In genomic region chr17:71656987-71657858, GRCh38 we compare ENCODE assay signal across 16 cellular contexts.
DNase-seq lines count a peak whose midpoint lies in the region; ATAC-seq and TF ChIP-seq lines count a peak whose summit lies in the region.
"Had no signal": no experiment of that assay in that cellular context is flagged by ENCODE, and none has a peak within 500 bp of the region (broad histone marks: within the 10 kb centered on the region; RNA-seq: fewer than 3 reads in every experiment).

No MANE protein-coding gene starts in this region.

- no peaks in the 10 kb centered on the region for H3K9me3 ChIP-seq in SK-N-SH
- H3K9me3 ChIP-seq: BLaER1 treated with 17β-estradiol and CSF1 and Interleukin-3, amounts not matched to agents 10 nM and 100 nM; HAP-1 had no signal

- no peak overlapping the region for H2AFZ ChIP-seq in SK-N-SH (ENCODE audit: low read depth)
- H2AFZ ChIP-seq: GM23248 had no signal

- H3F3A ChIP-seq in SK-N-SH (replicated peaks; ENCODE audit: insufficient read depth) = no peaks in the 10 kb centered on the region

- no peaks in the 10 kb centered on the region for H3K9me2 ChIP-seq in SK-N-SH

- H4K20me1 ChIP-seq in SK-N-SH (ENCODE audit: insufficient read depth) = no peaks in the 10 kb centered on the region
- H4K20me1 ChIP-seq: BLaER1 treated with 17β-estradiol and CSF1 and Interleukin-3, amounts not matched to agents 10 nM and 100 nM had no signal

- no peak overlapping the region; a peak in 1 of 4 replicates for H3K27ac ChIP-seq in SK-N-SH (ENCODE audit: low read depth in 2 of 2, low read length in 1 of 2)
- H3K27ac ChIP-seq: BLaER1 treated with 17β-estradiol and CSF1 and Interleukin-3, amounts not matched to agents 10 nM and 100 nM; GM23248; HL-60 had no signal

- TF ChIP-seq RAD21 in SK-N-SH (IDR thresholded peaks at IDR 0.05; ENCODE audit: low read length) = no peak

- WGBS in SK-N-SH (ENCODE audit: low lambda C conversion rate) = 56% methylated on average over 5 of the region's 5 CpGs

- no peaks in the 10 kb centered on the region for H3K79me2 ChIP-seq in SK-N-SH (ENCODE audit: insufficient read depth)

- ATAC-seq in SK-N-SH treated with all-trans-retinoic acid at 6 μM for 48 hours = no peak

- H3K9ac ChIP-seq in SK-N-SH = no peak overlapping the region
- H3K9ac ChIP-seq: BLaER1 treated with 17β-estradiol and CSF1 and Interleukin-3, amounts not matched to agents 10 nM and 100 nM; GM23248 had no signal

- peaks cover 0 to 4% of the 10 kb centered on the region in 2 experiments; a peak in 1 of 4 replicates for H3K4me1 ChIP-seq in SK-N-SH (ENCODE audit: control insufficient read depth in 1 of 2, insufficient read depth in 2 of 2, low read depth in 1 of 2, low read length in 1 of 2)
- H3K4me1 ChIP-seq: BLaER1 treated with 17β-estradiol and CSF1 and Interleukin-3, amounts not matched to agents 10 nM and 100 nM; HAP-1 had no signal

- no peaks in the 10 kb centered on the region for H3K36me3 ChIP-seq in SK-N-SH (replicated peaks in 1 of 2; ENCODE audit: control insufficient read depth in 1 of 2, insufficient read depth in 2 of 2, low read length in 1 of 2)
- H3K36me3 ChIP-seq: BLaER1 treated with 17β-estradiol and CSF1 and Interleukin-3, amounts not matched to agents 10 nM and 100 nM; HAP-1 had no signal

- H3K27me3 ChIP-seq in SK-N-SH (ENCODE audit: insufficient read depth) = no peaks in the 10 kb centered on the region
- H3K27me3 ChIP-seq: BLaER1 treated with 17β-estradiol and CSF1 and Interleukin-3, amounts not matched to agents 10 nM and 100 nM had no signal

- H3K4me2 ChIP-seq in SK-N-SH = no peak overlapping the region
- H3K4me2 ChIP-seq: BLaER1 treated with 17β-estradiol and CSF1 and Interleukin-3, amounts not matched to agents 10 nM and 100 nM had no signal

- H3K4me3 ChIP-seq in SK-N-SH (ENCODE audit: low read depth in 2 of 2, low read length in 1 of 2) (no peak overlapping the region), fibroblast of villous mesenchyme (ENCODE audit: low read depth, low read length) (no peak overlapping the region)
- H3K4me3 ChIP-seq: BLaER1 treated with 17β-estradiol and CSF1 and Interleukin-3, amounts not matched to agents 10 nM and 100 nM; GM23248; HAP-1 had no signal

- TF ChIP-seq CTCF in SK-N-SH (IDR thresholded peaks at IDR 0.05) (no peak), fibroblast of villous mesenchyme (IDR thresholded peaks at IDR 0.05; ENCODE audit: insufficient read depth, low read depth, low read length) (no peak)

- peak; percentile 6 for DNase-seq in SK-N-SH
- DNase-seq in HEK293T (ENCODE audit: extremely low spot score) = no peak
- DNase-seq in OCI-M1 (lab: John Stamatoyannopoulos, UW) = peak; percentile 47
- DNase-seq in fibroblast of villous mesenchyme (ENCODE audit: low read depth) = peak; percentile 31
- DNase-seq in DMS 273 (lab: John Stamatoyannopoulos, UW; ENCODE audit: unreplicated experiment) = no peak
- no peak for DNase-seq in kidney glomerular epithelial cell (lab: John Stamatoyannopoulos, UW)
- no peak for DNase-seq in OCI-M2 (lab: John Stamatoyannopoulos, UW; ENCODE audit: unreplicated experiment)
- DNase-seq: 8988T; ACHN; CD4-positive, CD25-positive, alpha-beta regulatory T cell; DMS 273 treated with DMSO at 0.1 percent for 48 hours; GM23248 had no signal

- TF ChIP-seq EP300 in SK-N-SH (IDR thresholded peaks at IDR 0.05; ENCODE audit: borderline replicate concordance in 1 of 2, low read depth in 1 of 2, low read length in 1 of 2) = no peak

- CTCF ChIA-PET in SK-N-SH (lab: Yijun Ruan, JAX) = interaction anchor here (1.0 to 2.5 kb wide), 2 partner anchors 9 to 184 kb away, joined by 3 to 6 read pairs; no protein-coding TSS in a partner anchor
- CTCF ChIA-PET in HEK293T (lab: Yijun Ruan, JAX) = no interaction called here

- POLR2A ChIA-PET in SK-N-SH (lab: Yijun Ruan, JAX) (no interaction called here), HEK293T (lab: Yijun Ruan, JAX) (no interaction called here)

TF ChIP-seq in SK-N-SH, 30 proteins besides CTCF, POLR2A, EP300 and RAD21:
- TF ChIP-seq YY1 (IDR thresholded peaks at IDR 0.05; ENCODE audit: low read depth) (no peak), RXRA (IDR thresholded peaks at IDR 0.05; ENCODE audit: borderline replicate concordance, low read depth) (no peak)

TF ChIP-seq in SK-N-SH treated with all-trans-retinoic acid at 6 μM for 48 hours, 23 proteins besides CTCF, POLR2A, EP300 and RAD21 (continues in another document):
- TF ChIP-seq POU6F1 (CRISPR knock-in tag; IDR thresholded peaks at IDR 0.05; ENCODE audit: borderline replicate concordance, low read depth) = no peak
- TF ChIP-seq ARNTL (CRISPR knock-in tag; IDR thresholded peaks at IDR 0.05; ENCODE audit: borderline replicate concordance, low read depth) = no peak
- TF ChIP-seq BACH2 (CRISPR knock-in tag; IDR thresholded peaks at IDR 0.05; ENCODE audit: borderline replicate concordance) = no peak

TF ChIP-seq in HEK293T, 16 proteins besides CTCF, POLR2A, EP300 and RAD21:
- TF ChIP-seq ZNF384 (IDR thresholded peaks at IDR 0.05) (peak; percentile 62), FOXM1 (IDR thresholded peaks at IDR 0.05; ENCODE audit: borderline replicate concordance) (no peak), SUZ12 (IDR thresholded peaks at IDR 0.05) (no peak), PKNOX1 (IDR thresholded peaks at IDR 0.05) (peak; percentile 49), BHLHE40 (IDR thresholded peaks at IDR 0.05; ENCODE audit: borderline replicate concordance) (no peak), LEF1 (IDR thresholded peaks at IDR 0.05; ENCODE audit: borderline replicate concordance) (no peak), NFRKB (IDR thresholded peaks at IDR 0.05) (no peak), FOXA1 (IDR thresholded peaks at IDR 0.05) (no peak), ELF4 (IDR thresholded peaks at IDR 0.05) (no peak), CTBP1 (IDR thresholded peaks at IDR 0.05; ENCODE audit: borderline replicate concordance) (no peak), HDGF (IDR thresholded peaks at IDR 0.05; ENCODE audit: borderline replicate concordance) (no peak), TARDBP (IDR thresholded peaks at IDR 0.05) (no peak), FOXK2 (IDR thresholded peaks at IDR 0.05) (no peak)
TF ChIP-seq in HEK293T: peak in this region for 2.

Comparison
In these comparisons a context has a peak if more than half of its experiments do, and no peak if none do; other contexts are left out.
1. DNase-seq: peak in SK-N-SH (single experiment), OCI-M1 (single experiment) and fibroblast of villous mesenchyme (single experiment); none in HEK293T (single experiment), DMS 273 (single experiment), kidney glomerular epithelial cell (single experiment) and OCI-M2 (single experiment).